In the genomic region with DNA sequence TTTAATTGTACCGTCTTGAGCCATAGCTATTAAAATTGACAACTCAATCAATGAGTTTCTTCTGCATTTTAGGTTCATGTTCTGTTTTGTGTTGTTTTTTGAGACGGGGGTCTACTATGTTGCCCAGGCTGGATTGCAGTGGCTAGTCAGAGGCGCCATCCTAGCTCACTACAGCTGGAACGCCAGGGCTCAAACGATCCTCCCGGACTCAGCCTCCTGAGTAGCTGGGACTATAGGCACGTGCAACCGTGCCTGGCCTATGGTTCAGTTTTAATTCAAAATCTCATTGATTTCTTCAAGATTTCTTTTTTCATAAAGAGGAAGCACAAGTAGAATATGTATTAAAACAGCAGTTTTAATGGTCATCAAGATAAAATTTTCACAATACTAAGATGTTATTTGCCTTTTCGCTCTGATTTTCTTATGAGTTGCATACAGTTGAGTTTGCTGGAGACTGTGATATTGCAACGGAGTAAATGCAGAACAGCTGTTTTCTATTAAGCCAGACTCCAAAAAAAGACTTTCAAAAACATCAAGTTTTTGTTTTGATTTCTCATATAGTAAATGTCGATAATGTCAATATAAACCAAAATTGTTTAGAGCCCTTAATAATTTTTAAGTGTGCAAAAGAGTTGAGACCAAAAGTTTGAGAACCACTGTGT, we compare ENCODE assay signal across 8 cellular contexts. TPM values are rescaled to one million over a fixed set of nuclear protein-coding genes. Genes with fewer than 3 reads are reported as not detected.
DNase-seq lines count a peak whose midpoint lies in the region; ATAC-seq and TF ChIP-seq lines count a peak whose summit lies in the region.

No MANE protein-coding gene starts in this region.

- H3K27ac ChIP-seq in SJCRH30: no peak overlapping the region

- no peaks in the 10 kb centered on the region for H3K9me3 ChIP-seq in SJCRH30 (replicated peaks)

- H3K4me3 ChIP-seq in SJCRH30 (peak overlapping the region; percentile 93), fibroblast of villous mesenchyme (ENCODE audit: low read depth, low read length) (peak overlapping the region; percentile 92)

- H3K36me3 ChIP-seq in SJCRH30: no peaks in the 10 kb centered on the region

- no peaks in the 10 kb centered on the region for H3K9me3 Mint-ChIP-seq in stimulated activated effector memory CD8-positive, alpha-beta T cell treated with anti-CD3 and anti-CD28 coated beads, Interleukin-12 subunit alpha, Interleukin-12 subunit beta, amount 100 ng/mL, for 72 hours

- DNase-seq in NCI-H526 (lab: John Stamatoyannopoulos, UW) (peak; percentile 25 to 54), NCI-H526 treated with DMSO at 0.1 percent for 48 hours (lab: John Stamatoyannopoulos, UW) (no peak), SJCRH30 (peak in 1 of 2 experiments; percentile 28), fibroblast of villous mesenchyme (ENCODE audit: low read depth) (no peak), 8988T (no peak), LoVo (ENCODE audit: low spot score) (no peak)
- no peak for DNase-seq in stimulated activated effector memory CD8-positive, alpha-beta T cell treated with anti-CD3 and anti-CD28 coated beads, Interleukin-12 subunit alpha, Interleukin-12 subunit beta, amount 100 ng/mL, for 72 hours (ENCODE audit: low spot score in 2 of 2)
- no peak for DNase-seq in stimulated activated CD4-positive, alpha-beta T cell treated with anti-CD3 and anti-CD28 coated beads, Interleukin-4, amount 100 ng/mL, for 1 hour

- peaks cover 20% of the 10 kb centered on the region for H3K36me3 Mint-ChIP-seq in stimulated activated effector memory CD8-positive, alpha-beta T cell treated with anti-CD3 and anti-CD28 coated beads, Interleukin-12 subunit alpha, Interleukin-12 subunit beta, amount 100 ng/mL, for 72 hours

- no peak for ATAC-seq in stimulated activated effector memory CD8-positive, alpha-beta T cell treated with anti-CD3 and anti-CD28 coated beads, Interleukin-12 subunit alpha, Interleukin-12 subunit beta, amount 100 ng/mL, for 72 hours

- H3K27me3 ChIP-seq in SJCRH30: no peaks in the 10 kb centered on the region

- H3K4me1 ChIP-seq in SJCRH30: peaks cover 8% of the 10 kb centered on the region; the same call in 1 of the 2 replicates

- peak overlapping the region; percentile 97 for H3K27ac Mint-ChIP-seq in stimulated activated effector memory CD8-positive, alpha-beta T cell treated with anti-CD3 and anti-CD28 coated beads, Interleukin-12 subunit alpha, Interleukin-12 subunit beta, amount 100 ng/mL, for 72 hours

- H3K4me1 Mint-ChIP-seq in stimulated activated effector memory CD8-positive, alpha-beta T cell treated with anti-CD3 and anti-CD28 coated beads, Interleukin-12 subunit alpha, Interleukin-12 subunit beta, amount 100 ng/mL, for 72 hours: peaks cover 53% of the 10 kb centered on the region

- no peak for TF ChIP-seq CTCF in fibroblast of villous mesenchyme (IDR thresholded peaks at IDR 0.05; ENCODE audit: insufficient read depth, low read depth, low read length)

- peak overlapping the region; percentile 98 for H3K4me3 Mint-ChIP-seq in stimulated activated effector memory CD8-positive, alpha-beta T cell treated with anti-CD3 and anti-CD28 coated beads, Interleukin-12 subunit alpha, Interleukin-12 subunit beta, amount 100 ng/mL, for 72 hours

RNA-seq across cellular contexts. Expression of a gene that starts 1.1 kb away (rescaled TPM):
- 27.5 and 29.3 TPM in 2 replicates for total RNA-seq in SJCRH30 (2014; rRNA removed; shearing (Covaris generic))
- 24.2 TPM in 2 replicates for total RNA-seq in fibroblast of villous mesenchyme

Comparison
In these comparisons a context has a peak if more than half of its experiments do, and no peak if none do; other contexts are left out.
1. DNase-seq: peak in NCI-H526 (2 of 2); none in NCI-H526 treated with DMSO at 0.1 percent for 48 hours (single experiment), fibroblast of villous mesenchyme (single experiment), stimulated activated effector memory CD8-positive, alpha-beta T cell treated with anti-CD3 and anti-CD28 coated beads, Interleukin-12 subunit alpha, Interleukin-12 subunit beta, amount 100 ng/mL, for 72 hours (0 of 2), 8988T (single experiment), LoVo (single experiment) and stimulated activated CD4-positive, alpha-beta T cell treated with anti-CD3 and anti-CD28 coated beads, Interleukin-4, amount 100 ng/mL, for 1 hour (single experiment).